ENCODE assay signal across 36 cellular contexts in genomic region chr15:28047277-28047676, GRCh38. TPM values are rescaled to one million over a fixed set of nuclear protein-coding genes. Genes with fewer than 3 reads are reported as not detected.
"Had no signal": no experiment of that assay in that cellular context is flagged by ENCODE, and none has a peak within 500 bp of the region (broad histone marks: within the 10 kb centered on the region; RNA-seq: fewer than 3 reads in every experiment).

No MANE protein-coding gene starts in this region.

- H3K27me3 ChIP-seq: adrenal gland, ascending aorta, body of pancreas, brain microvascular endothelial cell, cardiac muscle cell had no signal

- ATAC-seq: activated naive CD4-positive, alpha-beta T cell treated with anti-CD3 and anti-CD28 coated beads, Interleukin-2, amount 50 U/mL, for 72 hours; activated naive CD8-positive, alpha-beta T cell treated with anti-CD3 and anti-CD28 coated beads, Interleukin-2, amount 50 U/mL, for 24 hours; activated T-cell treated with anti-CD3 and anti-CD28 coated beads, Interleukin-2, amount 50 U/mL, for 4 hours; activated T-cell treated with anti-CD3 and anti-CD28 coated beads, Interleukin-2, amount 50 U/mL, for 72 hours; activated T-helper 17 cell treated with anti-CD3 and anti-CD28 coated beads, Interleukin-2, amount 50 U/mL, for 72 hours; body of pancreas had no signal

- H3K9me3 ChIP-seq: adrenal gland, ascending aorta, body of pancreas, breast epithelium had no signal

- FAIRE-seq: astrocyte, bronchial epithelial cell had no signal

- H3K4me3 ChIP-seq: adrenal gland, ascending aorta, body of pancreas, breast epithelium, cardiac muscle cell had no signal

- H3K36me3 ChIP-seq: adrenal gland, ascending aorta, brain microvascular endothelial cell, breast epithelium, cardiac muscle cell had no signal

- DNase-seq: activated effector memory CD4-positive, alpha-beta T cell treated with anti-CD3 and anti-CD28 coated beads, Interleukin-2, amount 50 U/mL, for 16 hours; activated effector memory CD4-positive, alpha-beta T cell treated with Interleukin-2 at 50 U/mL for 16 hours; activated gamma-delta T cell; activated gamma-delta T cell treated with Interleukin-2 at 50 U/mL for 16 hours; activated naive CD4-positive, alpha-beta T cell; activated naive CD4-positive, alpha-beta T cell treated with anti-CD3 and anti-CD28 coated beads for 36 hours; activated naive CD4-positive, alpha-beta T cell treated with anti-CD3 and anti-CD28 coated beads, Interleukin-2, amount 10 ng/mL, durations not matched to agents 7 days and 5 days; activated naive CD4-positive, alpha-beta T cell treated with anti-CD3 and anti-CD28 coated beads, Interleukin-2, amount 50 U/mL, for 16 hours; activated naive CD4-positive, alpha-beta T cell treated with Interleukin-2 at 50 U/mL for 16 hours; activated naive CD8-positive, alpha-beta T cell treated with anti-CD3 and anti-CD28 coated beads for 36 hours; activated naive CD8-positive, alpha-beta T cell treated with anti-CD3 and anti-CD28 coated beads, Interleukin-2, amount 10 ng/mL, durations not matched to agents 7 days and 5 days; activated naive CD8-positive, alpha-beta T cell treated with anti-CD3 and anti-CD28 coated beads, Interleukin-2, amount 50 U/mL, for 24 hours; activated T-cell treated with anti-CD3 and anti-CD28 coated beads, Interleukin-2, amount 50 U/mL, for 24 hours; activated T-cell treated with anti-CD3 and anti-CD28 coated beads, Interleukin-2, amount 50 U/mL, for 4 hours; activated T-cell treated with anti-CD3 and anti-CD28 coated beads, Interleukin-2, amount 50 U/mL, for 48 hours; activated T-cell treated with anti-CD3 and anti-CD28 coated beads, Interleukin-2, amount 50 U/mL, for 72 hours; adrenal gland; amniotic stem cell; amygdala; anterior cingulate cortex; aorta; body of pancreas; brain microvascular endothelial cell; caudate nucleus; central memory CD4-positive, alpha-beta T cell; cerebellar nuclear complex had no signal

- H3K27ac ChIP-seq: adrenal gland, ascending aorta, body of pancreas, brain microvascular endothelial cell, breast epithelium, cardiac muscle cell had no signal

- H3K4me1 ChIP-seq: adrenal gland, ascending aorta, body of pancreas, breast epithelium had no signal

RNA-seq across cellular contexts. Expression of gene OCA2, which starts 51.8 kb away (rescaled TPM):
- total RNA-seq: activated naive CD4-positive, alpha-beta T cell treated with anti-CD3 and anti-CD28 coated beads for 36 hours; activated naive CD4-positive, alpha-beta T cell treated with anti-CD3 and anti-CD28 coated beads, Interleukin-2, amount 50 U/mL, for 72 hours; activated naive CD8-positive, alpha-beta T cell treated with anti-CD3 and anti-CD28 coated beads for 36 hours; activated naive CD8-positive, alpha-beta T cell treated with anti-CD3 and anti-CD28 coated beads, Interleukin-2, amount 10 ng/mL, durations not matched to agents 7 days and 5 days; activated T-cell treated with anti-CD3 and anti-CD28 coated beads, Interleukin-2, amount 50 U/mL, for 4 hours; activated T-helper 1 cell treated with anti-CD3 and anti-CD28 coated beads, Interleukin-12 subunit alpha, Interleukin-12 subunit beta, Interleukin-2, Interleukin-4 antibody, amounts not matched to agents 30 ng/mL and 10 ng/mL and 1 ng/mL, durations not matched to agents 14 hours and 24 hours and 36 hours; activated T-helper 17 cell treated with anti-CD3 and anti-CD28 coated beads, Interleukin-2, amount 50 U/mL, for 72 hours; activated T-helper 2 cell treated with anti-CD3 and anti-CD28 coated beads, Interferon-gamma antibody, Interleukin-2, Interleukin-4, amounts not matched to agents 10 μg/mL and 5 μg/mL and 100 μg/mL, durations not matched to agents 14 hours and 24 hours and 36 hours; body of pancreas; cardiac septum had no signal
